ENCODE assay signal across 26 cellular contexts in the genomic region with DNA sequence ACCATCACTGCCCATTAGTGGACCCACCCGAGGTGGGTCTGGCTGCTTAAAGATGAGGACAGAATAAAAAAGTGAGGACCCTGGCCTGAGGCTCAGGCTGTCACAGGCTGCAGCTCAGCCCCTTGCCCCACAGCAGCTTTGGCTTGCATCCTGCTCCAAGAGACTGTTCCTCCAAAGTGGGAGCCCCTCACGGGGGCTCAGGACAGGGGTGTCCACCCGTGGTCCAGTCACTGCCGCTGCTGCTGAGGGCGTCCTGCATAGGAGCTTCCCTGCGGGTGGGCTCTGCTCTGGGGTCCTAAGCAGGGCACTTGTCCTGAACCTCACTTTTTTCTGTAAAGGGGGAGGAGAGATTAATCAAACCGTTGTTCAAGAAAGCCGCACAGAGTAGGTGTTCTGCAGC. TPM values are rescaled to one million over a fixed set of nuclear protein-coding genes. Genes with fewer than 3 reads are reported as not detected.
DNase-seq lines count a peak whose midpoint lies in the region; ATAC-seq and TF ChIP-seq lines count a peak whose summit lies in the region.
"Had no signal": no experiment of that assay in that cellular context is flagged by ENCODE, and none has a peak within 500 bp of the region (broad histone marks: within the 10 kb centered on the region; RNA-seq: fewer than 3 reads in every experiment).

No MANE protein-coding gene starts in this region.

- CTCF ChIA-PET in activated CD8-positive, alpha-beta memory T cell treated with anti-CD3 and anti-CD28 coated beads, Interleukin-2, amount 10 ng/mL, durations not matched to agents 7 days and 5 days (lab: Charles Lee) = interaction anchor here (0.8 kb wide), 1 partner anchor 72 kb away, joined by 3 read pairs; no protein-coding TSS in a partner anchor

- H3K4me3 Mint-ChIP-seq in activated CD8-positive, alpha-beta memory T cell treated with anti-CD3 and anti-CD28 coated beads, Interleukin-2, amount 10 ng/mL, durations not matched to agents 7 days and 5 days = no peak overlapping the region
- H3K4me3 Mint-ChIP-seq in T-helper 17 cell = no peak overlapping the region
- no peak overlapping the region for H3K4me3 Mint-ChIP-seq in effector memory CD8-positive, alpha-beta T cell
- no peak overlapping the region for H3K4me3 Mint-ChIP-seq in stimulated activated effector memory CD8-positive, alpha-beta T cell treated with anti-CD3 and anti-CD28 coated beads, Interleukin-12 subunit alpha, Interleukin-12 subunit beta, amount 100 ng/mL, for 72 hours
- H3K4me3 Mint-ChIP-seq: HFFc6 had no signal

- H3K4me3 ChIP-seq in spleen (no peak overlapping the region), foreskin fibroblast (ENCODE audit: low read depth in 1 of 2, low read length in 2 of 2) (no peak overlapping the region)
- H3K4me3 ChIP-seq: BLaER1, HAP-1, K562, PC-9 had no signal

- TF ChIP-seq POLR2A in spleen (IDR thresholded peaks at IDR 0.05) = no peak

- intact Hi-C loops in spleen (cut with DNase I; ENCODE audit: low total_unique reads) = no loop called here

- ATAC-seq in activated CD8-positive, alpha-beta memory T cell treated with anti-CD3 and anti-CD28 coated beads, Interleukin-2, amount 10 ng/mL, durations not matched to agents 7 days and 5 days = no peak
- ATAC-seq in T-helper 17 cell (no peak), GM21825 (IDR thresholded peaks at IDR 0.05; ENCODE audit: unreplicated experiment) (no peak)
- ATAC-seq in effector memory CD8-positive, alpha-beta T cell (replicated peaks) = no peak
- no peak for ATAC-seq in stimulated activated effector memory CD8-positive, alpha-beta T cell treated with anti-CD3 and anti-CD28 coated beads, Interleukin-12 subunit alpha, Interleukin-12 subunit beta, amount 100 ng/mL, for 72 hours
- ATAC-seq: K562 had no signal

- TF ChIP-seq CTCF in spleen (IDR thresholded peaks at IDR 0.05 in 8 of 11, conservative IDR thresholded peaks at IDR 0.05 in 3 of 11) = no peak
- TF ChIP-seq CTCF in foreskin fibroblast (IDR thresholded peaks at IDR 0.05; ENCODE audit: low read depth, low read length) = no peak

- WGBS in spleen, 5 donors = 88 to 97% (median 91%) methylated on average over 5 to 8 of the region's 8 CpGs

- H3K9me3 ChIP-seq in T-helper 17 cell (ENCODE audit: control insufficient read depth, low read length, poor library complexity, severe bottlenecking) (no peaks in the 10 kb centered on the region), spleen (no peaks in the 10 kb centered on the region)
- H3K9me3 ChIP-seq: BLaER1, HAP-1 had no signal

- peaks cover 0 to 11% (median 9%) of the 10 kb centered on the region in 6 donors for H3K36me3 ChIP-seq in spleen

- no peak overlapping the region for H3K27ac ChIP-seq in spleen
- H3K27ac ChIP-seq: BLaER1, PC-9 had no signal

- DNase-seq in activated CD8-positive, alpha-beta memory T cell treated with anti-CD3 and anti-CD28 coated beads, Interleukin-2, amount 10 ng/mL, durations not matched to agents 7 days and 5 days = no peak
- DNase-seq in activated CD8-positive, alpha-beta memory T cell treated with anti-CD3 and anti-CD28 coated beads, Interleukin-2, amount 50 U/mL, for 4 hours = no peak
- no peak for DNase-seq in T-helper 17 cell
- no peak for DNase-seq in effector memory CD8-positive, alpha-beta T cell
- DNase-seq in stimulated activated effector memory CD8-positive, alpha-beta T cell treated with anti-CD3 and anti-CD28 coated beads, Interleukin-12 subunit alpha, Interleukin-12 subunit beta, amount 100 ng/mL, for 72 hours (ENCODE audit: low spot score in 2 of 2) = no peak
- no peak for DNase-seq in spleen
- no peak for DNase-seq in foreskin fibroblast
- DNase-seq: 8988T; CD4-positive, CD25-positive, alpha-beta regulatory T cell; DMS53; GOT3; HFFc6; MV-4-11; NCI-H1105; NCI-H1436 treated with DMSO at 0.1 percent for 48 hours; NCI-H187 treated with DMSO at 0.1 percent for 48 hours; NCI-H2171 treated with DMSO at 0.1 percent for 48 hours; NCI-H345; NCI-H510A treated with DMSO at 0.1 percent for 48 hours; PC-9; RPMI8226; SHP77 treated with DMSO at 0.1 percent for 48 hours had no signal

- H3K4me1 ChIP-seq in spleen = peaks cover 36 to 82% (median 59%) of the 10 kb centered on the region in 6 donors

- H3K27me3 ChIP-seq in spleen (replicated peaks in 1 of 7) = peaks cover 0 to 6% (median 0%) of the 10 kb centered on the region in 7 donors
- H3K27me3 ChIP-seq: BLaER1 had no signal

- peaks cover 22% of the 10 kb centered on the region for H3K4me1 Mint-ChIP-seq in activated CD8-positive, alpha-beta memory T cell treated with anti-CD3 and anti-CD28 coated beads, Interleukin-2, amount 10 ng/mL, durations not matched to agents 7 days and 5 days
- H3K4me1 Mint-ChIP-seq in T-helper 17 cell = peaks cover 31% of the 10 kb centered on the region
- H3K4me1 Mint-ChIP-seq in effector memory CD8-positive, alpha-beta T cell (ENCODE audit: low read depth in 2 of 2) = peaks cover 29 to 31% of the 10 kb centered on the region in 2 donors
- peaks cover 59% of the 10 kb centered on the region for H3K4me1 Mint-ChIP-seq in stimulated activated effector memory CD8-positive, alpha-beta T cell treated with anti-CD3 and anti-CD28 coated beads, Interleukin-12 subunit alpha, Interleukin-12 subunit beta, amount 100 ng/mL, for 72 hours

- no peaks in the 10 kb centered on the region for H3K9me3 Mint-ChIP-seq in activated CD8-positive, alpha-beta memory T cell treated with anti-CD3 and anti-CD28 coated beads, Interleukin-2, amount 10 ng/mL, durations not matched to agents 7 days and 5 days (ENCODE audit: low read depth)
- H3K9me3 Mint-ChIP-seq in effector memory CD8-positive, alpha-beta T cell = no peaks in the 10 kb centered on the region
- no peaks in the 10 kb centered on the region for H3K9me3 Mint-ChIP-seq in stimulated activated effector memory CD8-positive, alpha-beta T cell treated with anti-CD3 and anti-CD28 coated beads, Interleukin-12 subunit alpha, Interleukin-12 subunit beta, amount 100 ng/mL, for 72 hours
- H3K9me3 Mint-ChIP-seq: CD4-positive, CD25-positive, alpha-beta regulatory T cell; HFFc6 had no signal

- peak overlapping the region; percentile 49 for H3K27ac Mint-ChIP-seq in activated CD8-positive, alpha-beta memory T cell treated with anti-CD3 and anti-CD28 coated beads, Interleukin-2, amount 10 ng/mL, durations not matched to agents 7 days and 5 days
- peak overlapping the region; percentile 91 for H3K27ac Mint-ChIP-seq in T-helper 17 cell
- H3K27ac Mint-ChIP-seq in effector memory CD8-positive, alpha-beta T cell = peak overlapping the region; percentile 62 to 88
- peak overlapping the region; percentile 58 for H3K27ac Mint-ChIP-seq in stimulated activated effector memory CD8-positive, alpha-beta T cell treated with anti-CD3 and anti-CD28 coated beads, Interleukin-12 subunit alpha, Interleukin-12 subunit beta, amount 100 ng/mL, for 72 hours
- H3K27ac Mint-ChIP-seq: HFFc6 had no signal

- peaks cover 12% of the 10 kb centered on the region for H3K27me3 Mint-ChIP-seq in activated CD8-positive, alpha-beta memory T cell treated with anti-CD3 and anti-CD28 coated beads, Interleukin-2, amount 10 ng/mL, durations not matched to agents 7 days and 5 days
- H3K27me3 Mint-ChIP-seq in T-helper 17 cell = no peaks in the 10 kb centered on the region
- no peaks in the 10 kb centered on the region for H3K27me3 Mint-ChIP-seq in effector memory CD8-positive, alpha-beta T cell

- peaks cover 1% of the 10 kb centered on the region for H3K36me3 Mint-ChIP-seq in activated CD8-positive, alpha-beta memory T cell treated with anti-CD3 and anti-CD28 coated beads, Interleukin-2, amount 10 ng/mL, durations not matched to agents 7 days and 5 days
- H3K36me3 Mint-ChIP-seq in T-helper 17 cell (ENCODE audit: low read depth) = no peaks in the 10 kb centered on the region
- H3K36me3 Mint-ChIP-seq in effector memory CD8-positive, alpha-beta T cell (ENCODE audit: insufficient read depth) = peaks cover 12% of the 10 kb centered on the region
- peaks cover 17% of the 10 kb centered on the region for H3K36me3 Mint-ChIP-seq in stimulated activated effector memory CD8-positive, alpha-beta T cell treated with anti-CD3 and anti-CD28 coated beads, Interleukin-12 subunit alpha, Interleukin-12 subunit beta, amount 100 ng/mL, for 72 hours
- H3K36me3 Mint-ChIP-seq: CD4-positive, CD25-positive, alpha-beta regulatory T cell had no signal

RNA-seq across cellular contexts. Expression of a gene that starts 47.8 kb away (rescaled TPM):
- 100 to 1,000 TPM in 1 of 2 experiments, 10 to 100 TPM in 1; 90.6 to 184 TPM for total RNA-seq in activated CD8-positive, alpha-beta memory T cell treated with anti-CD3 and anti-CD28 coated beads, Interleukin-2, amount 10 ng/mL, durations not matched to agents 7 days and 5 days
- 100 to 1,000 TPM; 198 to 241 TPM for total RNA-seq in T-helper 17 cell
- total RNA-seq in spleen = 10 to 100 TPM; 35.4 to 74.8 (median 56.7) TPM
- 10 to 100 TPM; 25.0 to 38.2 (median 33.7) TPM for polyA plus RNA-seq in spleen
